In the genomic region with DNA sequence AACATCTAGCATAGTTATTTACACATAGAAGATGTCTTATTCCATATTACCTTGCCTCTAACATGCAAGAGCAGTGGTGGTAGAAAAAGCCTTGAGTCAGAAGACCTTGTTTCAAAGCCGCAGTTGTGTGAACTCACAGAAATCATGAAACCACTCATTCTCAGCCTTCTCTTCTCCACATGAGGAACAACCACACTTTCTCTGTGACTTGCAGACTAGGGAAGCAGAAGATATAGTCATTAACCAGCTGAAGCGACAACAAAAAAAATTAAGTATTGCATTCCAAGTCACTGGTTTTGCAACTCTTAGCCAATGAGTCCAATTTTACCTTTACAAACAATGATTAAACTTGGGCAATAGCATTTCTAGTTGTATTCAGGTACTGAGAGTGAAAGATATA, we compare ENCODE assay signal across 13 cellular contexts. TPM values are rescaled to one million over a fixed set of nuclear protein-coding genes. Genes with fewer than 3 reads are reported as not detected.
DNase-seq lines count a peak whose midpoint lies in the region; ATAC-seq and TF ChIP-seq lines count a peak whose summit lies in the region.
"Had no signal": no experiment of that assay in that cellular context is flagged by ENCODE, and none has a peak within 500 bp of the region (broad histone marks: within the 10 kb centered on the region; RNA-seq: fewer than 3 reads in every experiment).

No MANE protein-coding gene starts in this region.

- peak; percentile 91 for ATAC-seq in GM18867 (IDR thresholded peaks at IDR 0.05; ENCODE audit: unreplicated experiment)
- peak; percentile 85 for ATAC-seq in GM21717 (IDR thresholded peaks at IDR 0.05; ENCODE audit: unreplicated experiment)
- ATAC-seq in HG03280 (IDR thresholded peaks at IDR 0.05; ENCODE audit: unreplicated experiment): peak; percentile 79
- ATAC-seq in left lobe of liver: peak; percentile 48
- no peak for ATAC-seq in heart right ventricle
- ATAC-seq: K562 had no signal

- 97% methylated on average over 2 of the region's 2 CpGs for WGBS in heart right ventricle, 2 donors
- WGBS in prostate gland: 89% methylated on average over 2 of the region's 2 CpGs

- DNase-seq in left lobe of liver (ENCODE audit: low spot score) (no peak), NCI-H510A treated with DMSO at 0.1 percent for 48 hours (lab: John Stamatoyannopoulos, UW) (no peak), NCI-H1092 (lab: John Stamatoyannopoulos, UW) (no peak), heart right ventricle (no peak), prostate gland (ENCODE audit: low spot score) (no peak)
- DNase-seq: kidney, NCI-H524, occipital lobe had no signal

- peak overlapping the region in 3 of 10 donors; percentile 19 to 43 (median 40) for H3K27ac ChIP-seq in heart right ventricle
- H3K27ac ChIP-seq in prostate gland: no peak overlapping the region
- H3K27ac ChIP-seq: esophagus muscularis mucosa had no signal

- no peaks in the 10 kb centered on the region for H3K27me3 ChIP-seq in heart right ventricle
- H3K27me3 ChIP-seq in prostate gland (replicated peaks; ENCODE audit: insufficient read depth): no peaks in the 10 kb centered on the region
- H3K27me3 ChIP-seq: esophagus muscularis mucosa had no signal

- H3K9me3 ChIP-seq in heart right ventricle (no peaks in the 10 kb centered on the region), prostate gland (no peaks in the 10 kb centered on the region)
- H3K9me3 ChIP-seq: esophagus muscularis mucosa had no signal

- H3K36me3 ChIP-seq in heart right ventricle: no peaks in the 10 kb centered on the region
- no peaks in the 10 kb centered on the region for H3K36me3 ChIP-seq in prostate gland
- H3K36me3 ChIP-seq: esophagus muscularis mucosa had no signal

- TF ChIP-seq POLR2A in prostate gland (IDR thresholded peaks at IDR 0.05): no peak

- H3K4me3 ChIP-seq in heart right ventricle (no peak overlapping the region), prostate gland (no peak overlapping the region)
- H3K4me3 ChIP-seq: esophagus muscularis mucosa, K562 had no signal

- intact Hi-C loops in heart right ventricle (cut with DNase I): no loop called here
- intact Hi-C loops in prostate gland (cut with DNase I): no loop called here

- no peak for TF ChIP-seq CTCF in heart right ventricle (IDR thresholded peaks at IDR 0.05)
- no peak for TF ChIP-seq CTCF in prostate gland (IDR thresholded peaks at IDR 0.05)

- H3K4me1 ChIP-seq in heart right ventricle (peaks cover 0 to 21% (median 6%) of the 10 kb centered on the region in 9 donors), prostate gland (replicated peaks) (no peaks in the 10 kb centered on the region)

RNA-seq across cellular contexts. Expression of a gene that starts 19.0 kb away (rescaled TPM):
- total RNA-seq in left lobe of liver: 4.4 TPM
- 10 to 100 TPM in 7 of 10 donors, 1 to 10 TPM in 3; 7.4 to 15.0 (median 12.0) TPM for total RNA-seq in heart right ventricle
- 1 to 10 TPM; 6.6 to 9.3 TPM for polyA plus RNA-seq in heart right ventricle
- 10 to 100 TPM; 32.2 to 46.0 TPM for total RNA-seq in prostate gland

Comparison
In these comparisons a context has a peak if more than half of its experiments do, and no peak if none do; other contexts are left out.
1. ATAC-seq: peak in GM18867 (single experiment), GM21717 (single experiment), HG03280 (single experiment) and left lobe of liver (single experiment); none in heart right ventricle (0 of 8).